8 cellular contexts compared by ENCODE assay signal in genomic region chr2:170716851-170717598, GRCh38. TPM values are rescaled to one million over a fixed set of nuclear protein-coding genes. Genes with fewer than 3 reads are reported as not detected.
DNase-seq lines count a peak whose midpoint lies in the region; ATAC-seq and TF ChIP-seq lines count a peak whose summit lies in the region.

No MANE protein-coding gene starts in this region.

- H3K27ac Mint-ChIP-seq in activated CD8-positive, alpha-beta T cell treated with anti-CD3 and anti-CD28 coated beads for 36 hours: no peak overlapping the region

- in situ Hi-C loops in HAP-1 (cut with MboI; ENCODE audit: low sequenced_read_pairs): no loop called here

- intact Hi-C loops in activated CD8-positive, alpha-beta T cell treated with anti-CD3 and anti-CD28 coated beads for 36 hours (cut with micrococcal nuclease): no loop called here
- intact Hi-C loops in PC-9 (cut with micrococcal nuclease; ENCODE audit: unreplicated experiment): loop anchor here (10.0 kb wide), 2 partner anchors 202 to 342 kb away; no protein-coding TSS in a partner anchor

- peak; percentile 49 for DNase-seq in activated CD8-positive, alpha-beta T cell treated with anti-CD3 and anti-CD28 coated beads for 36 hours
- DNase-seq in fibroblast of mammary gland (ENCODE audit: low read depth): peak; percentile 36
- no peak for DNase-seq in PC-9
- no peak for DNase-seq in NCI-H2171 (lab: John Stamatoyannopoulos, UW)
- no peak for DNase-seq in HAP-1 (ENCODE audit: low spot score in 2 of 2)

- H3K27me3 ChIP-seq in neural cell (ENCODE audit: insufficient read depth, low read depth, low read length) (peaks cover 87% of the 10 kb centered on the region), PC-9 (ENCODE audit: insufficient read depth, low read depth) (no peaks in the 10 kb centered on the region), HAP-1 (ENCODE audit: low read depth) (no peaks in the 10 kb centered on the region)

- no peak overlapping the region for H3K4me3 ChIP-seq in fibroblast of mammary gland (ENCODE audit: control insufficient read depth, low read depth, low read length)
- peak overlapping the region; percentile 61 for H3K4me3 ChIP-seq in neural cell (ENCODE audit: low read length)
- no peak overlapping the region for H3K4me3 ChIP-seq in PC-9
- no peak overlapping the region for H3K4me3 ChIP-seq in HAP-1

- no peaks in the 10 kb centered on the region for H3K36me3 Mint-ChIP-seq in activated CD8-positive, alpha-beta T cell treated with anti-CD3 and anti-CD28 coated beads for 36 hours (ENCODE audit: low read depth)

- peak; percentile 82 for TF ChIP-seq CTCF in activated CD8-positive, alpha-beta T cell treated with anti-CD3 and anti-CD28 coated beads for 36 hours (IDR thresholded peaks at IDR 0.05)
- TF ChIP-seq CTCF in fibroblast of mammary gland (conservative IDR thresholded peaks at IDR 0.05; ENCODE audit: control insufficient read depth, insufficient read depth, low read depth, low read length) (no peak), neural cell (IDR thresholded peaks at IDR 0.05; ENCODE audit: poor library complexity, severe bottlenecking) (peak; percentile 58), PC-9 (conservative IDR thresholded peaks at IDR 0.05) (no peak)

- peaks cover 65% of the 10 kb centered on the region for H3K27me3 Mint-ChIP-seq in activated CD8-positive, alpha-beta T cell treated with anti-CD3 and anti-CD28 coated beads for 36 hours

- no peaks in the 10 kb centered on the region for H3K9me3 Mint-ChIP-seq in activated CD8-positive, alpha-beta T cell treated with anti-CD3 and anti-CD28 coated beads for 36 hours

- H3K9ac ChIP-seq in ES-I3 (ENCODE audit: low read depth, low read length): peak overlapping the region; percentile 64; the same call in 1 of the 2 replicates
- no peak overlapping the region for H3K9ac ChIP-seq in neural cell (ENCODE audit: low read length)

- BruUV-seq in PC-9 (replicated peaks; lab: Mats Ljungman, UMichigan): no TSS peak

- CTCF ChIA-PET in activated CD8-positive, alpha-beta T cell treated with anti-CD3 and anti-CD28 coated beads for 36 hours (lab: Charles Lee): interaction anchor here (1.2 to 3.1 kb wide), 4 partner anchors 95 to 308 kb away, joined by 3 to 22 read pairs (median 4); no protein-coding TSS in a partner anchor
- CTCF ChIA-PET in PC-9 (lab: Charles Lee): interaction anchor here (0.6 kb wide), 1 partner anchor 223 kb away, joined by 11 read pairs; no protein-coding TSS in a partner anchor

- no peaks in the 10 kb centered on the region for H3K9me2 ChIP-seq in neural cell (ENCODE audit: insufficient read depth, low read length)
- H3K9me2 ChIP-seq in PC-9 (ENCODE audit: insufficient read depth): no peaks in the 10 kb centered on the region

- H3K79me2 ChIP-seq in neural cell (replicated peaks; ENCODE audit: insufficient read depth, low read length) (no peaks in the 10 kb centered on the region), PC-9 (ENCODE audit: low read depth) (no peaks in the 10 kb centered on the region)

- H3K27ac ChIP-seq in neural cell (ENCODE audit: low read length) (no peak overlapping the region), PC-9 (no peak overlapping the region)

- H3F3A ChIP-seq in neural cell (ENCODE audit: insufficient read depth, low read length, poor library complexity, severe bottlenecking): no peaks in the 10 kb centered on the region
- H3F3A ChIP-seq in PC-9 (ENCODE audit: insufficient read depth, low read depth): no peaks in the 10 kb centered on the region

- POLR2A ChIA-PET in activated CD8-positive, alpha-beta T cell treated with anti-CD3 and anti-CD28 coated beads for 36 hours (lab: Charles Lee): interaction anchor here (0.9 kb wide), 1 partner anchor 10 kb away, joined by 3 read pairs; no protein-coding TSS in a partner anchor
- POLR2A ChIA-PET in PC-9 (lab: Charles Lee; ENCODE audit: unreplicated experiment): no interaction called here

- H3K4me1 ChIP-seq in ES-I3 (ENCODE audit: insufficient read depth, low read length): 0 out of 2 replicates have a peak, but pooled peaks cover 5% of the 10 kb centered on the region
- H3K4me1 ChIP-seq in PC-9 (replicated peaks; ENCODE audit: insufficient read depth): no peaks in the 10 kb centered on the region
- H3K4me1 ChIP-seq in HAP-1: peaks cover 11% of the 10 kb centered on the region

- H4K20me1 ChIP-seq in neural cell (ENCODE audit: insufficient read depth) (no peaks in the 10 kb centered on the region), PC-9 (ENCODE audit: insufficient read depth) (no peaks in the 10 kb centered on the region)

- H2AFZ ChIP-seq in neural cell (ENCODE audit: low read depth, low read length): no peak overlapping the region
- no peak overlapping the region for H2AFZ ChIP-seq in PC-9

- ATAC-seq in activated CD8-positive, alpha-beta T cell treated with anti-CD3 and anti-CD28 coated beads for 36 hours: peak; percentile 57
- ATAC-seq in HG03342 (IDR thresholded peaks at IDR 0.05; ENCODE audit: unreplicated experiment): no peak

- TF ChIP-seq EP300 in neural cell (conservative IDR thresholded peaks at IDR 0.05; ENCODE audit: poor library complexity, severe bottlenecking): no peak

- no peak overlapping the region for H3K4me2 ChIP-seq in neural cell (ENCODE audit: low read length)
- H3K4me2 ChIP-seq in PC-9: no peak overlapping the region

- H3K4me1 Mint-ChIP-seq in activated CD8-positive, alpha-beta T cell treated with anti-CD3 and anti-CD28 coated beads for 36 hours (ENCODE audit: low read depth): peaks cover 29% of the 10 kb centered on the region

- peak; percentile 31 for TF ChIP-seq RAD21 in neural cell (conservative IDR thresholded peaks at IDR 0.05)

- H3K4me3 Mint-ChIP-seq in activated CD8-positive, alpha-beta T cell treated with anti-CD3 and anti-CD28 coated beads for 36 hours: peak overlapping the region; percentile 24

- H3K36me3 ChIP-seq in ES-I3 (ENCODE audit: insufficient read depth, low read length): no peaks in the 10 kb centered on the region
- no peaks in the 10 kb centered on the region for H3K36me3 ChIP-seq in neural cell (ENCODE audit: insufficient read depth, low read length)
- H3K36me3 ChIP-seq in PC-9 (ENCODE audit: low read depth): no peaks in the 10 kb centered on the region
- H3K36me3 ChIP-seq in HAP-1 (replicated peaks): no peaks in the 10 kb centered on the region

- H3K9me3 ChIP-seq in ES-I3 (ENCODE audit: control insufficient read depth, insufficient read depth, low read length) (no peaks in the 10 kb centered on the region), neural cell (ENCODE audit: low read length) (no peaks in the 10 kb centered on the region), PC-9 (ENCODE audit: insufficient read depth, low read depth) (no peaks in the 10 kb centered on the region), HAP-1 (no peaks in the 10 kb centered on the region)

TF ChIP-seq in neural cell, 6 proteins besides CTCF, POLR2A, EP300 and RAD21:
- TF ChIP-seq POLR2AphosphoS5 (IDR thresholded peaks at IDR 0.05): no peak
- no peak for TF ChIP-seq MXI1 (conservative IDR thresholded peaks at IDR 0.05; ENCODE audit: poor library complexity, severe bottlenecking)
- TF ChIP-seq TAF1 (IDR thresholded peaks at IDR 0.05; ENCODE audit: low read depth): no peak
- TF ChIP-seq SMC3 (conservative IDR thresholded peaks at IDR 0.05; ENCODE audit: poor library complexity): peak; percentile 43
- TF ChIP-seq, protein P1, sequence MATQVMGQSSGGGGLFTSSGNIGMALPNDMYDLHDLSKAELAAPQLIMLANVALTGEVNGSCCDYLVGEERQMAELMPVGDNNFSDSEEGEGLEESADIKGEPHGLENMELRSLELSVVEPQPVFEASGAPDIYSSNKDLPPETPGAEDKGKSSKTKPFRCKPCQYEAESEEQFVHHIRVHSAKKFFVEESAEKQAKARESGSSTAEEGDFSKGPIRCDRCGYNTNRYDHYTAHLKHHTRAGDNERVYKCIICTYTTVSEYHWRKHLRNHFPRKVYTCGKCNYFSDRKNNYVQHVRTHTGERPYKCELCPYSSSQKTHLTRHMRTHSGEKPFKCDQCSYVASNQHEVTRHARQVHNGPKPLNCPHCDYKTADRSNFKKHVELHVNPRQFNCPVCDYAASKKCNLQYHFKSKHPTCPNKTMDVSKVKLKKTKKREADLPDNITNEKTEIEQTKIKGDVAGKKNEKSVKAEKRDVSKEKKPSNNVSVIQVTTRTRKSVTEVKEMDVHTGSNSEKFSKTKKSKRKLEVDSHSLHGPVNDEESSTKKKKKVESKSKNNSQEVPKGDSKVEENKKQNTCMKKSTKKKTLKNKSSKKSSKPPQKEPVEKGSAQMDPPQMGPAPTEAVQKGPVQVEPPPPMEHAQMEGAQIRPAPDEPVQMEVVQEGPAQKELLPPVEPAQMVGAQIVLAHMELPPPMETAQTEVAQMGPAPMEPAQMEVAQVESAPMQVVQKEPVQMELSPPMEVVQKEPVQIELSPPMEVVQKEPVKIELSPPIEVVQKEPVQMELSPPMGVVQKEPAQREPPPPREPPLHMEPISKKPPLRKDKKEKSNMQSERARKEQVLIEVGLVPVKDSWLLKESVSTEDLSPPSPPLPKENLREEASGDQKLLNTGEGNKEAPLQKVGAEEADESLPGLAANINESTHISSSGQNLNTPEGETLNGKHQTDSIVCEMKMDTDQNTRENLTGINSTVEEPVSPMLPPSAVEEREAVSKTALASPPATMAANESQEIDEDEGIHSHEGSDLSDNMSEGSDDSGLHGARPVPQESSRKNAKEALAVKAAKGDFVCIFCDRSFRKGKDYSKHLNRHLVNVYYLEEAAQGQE (IDR thresholded peaks at IDR 0.05; ENCODE audit: borderline replicate concordance): no peak
- TF ChIP-seq EZH2 (IDR thresholded peaks at IDR 0.05; ENCODE audit: borderline replicate concordance, insufficient read depth, low read length, poor library complexity, severe bottlenecking): peak; percentile 32

RNA-seq across cellular contexts. Expression of gene SP5, which starts 1.9 kb away (rescaled TPM):
- total RNA-seq in activated CD8-positive, alpha-beta T cell treated with anti-CD3 and anti-CD28 coated beads for 36 hours: not detected
- 0.15 TPM in 1 of 2 replicates, not detected in the other for polyA plus RNA-seq in neural cell
- polyA minus RNA-seq in neural cell: not detected in 2 replicates
- 1.9 and 7.3 TPM in 2 replicates for total RNA-seq in PC-9 (2021)

RNA-seq across cellular contexts. Expression of gene ERICH2, which starts 53.2 kb away (rescaled TPM):
- total RNA-seq in activated CD8-positive, alpha-beta T cell treated with anti-CD3 and anti-CD28 coated beads for 36 hours: not detected
- polyA plus RNA-seq in neural cell: 1.3 TPM in 1 of 2 replicates, not detected in the other
- not detected in 2 replicates for polyA minus RNA-seq in neural cell
- total RNA-seq in PC-9 (2021): 1.7 and 2.0 TPM in 2 replicates

Comparison
In these comparisons a context has a peak if more than half of its experiments do, and no peak if none do; other contexts are left out.
1. DNase-seq: peak in activated CD8-positive, alpha-beta T cell treated with anti-CD3 and anti-CD28 coated beads for 36 hours (single experiment) and fibroblast of mammary gland (single experiment); none in PC-9 (0 of 2), NCI-H2171 (single experiment) and HAP-1 (0 of 2).
2. CTCF ChIP-seq: peak in activated CD8-positive, alpha-beta T cell treated with anti-CD3 and anti-CD28 coated beads for 36 hours (single experiment) and neural cell (single experiment); none in fibroblast of mammary gland (single experiment) and PC-9 (single experiment).